9 cellular contexts compared by ENCODE assay signal in the genomic region with DNA sequence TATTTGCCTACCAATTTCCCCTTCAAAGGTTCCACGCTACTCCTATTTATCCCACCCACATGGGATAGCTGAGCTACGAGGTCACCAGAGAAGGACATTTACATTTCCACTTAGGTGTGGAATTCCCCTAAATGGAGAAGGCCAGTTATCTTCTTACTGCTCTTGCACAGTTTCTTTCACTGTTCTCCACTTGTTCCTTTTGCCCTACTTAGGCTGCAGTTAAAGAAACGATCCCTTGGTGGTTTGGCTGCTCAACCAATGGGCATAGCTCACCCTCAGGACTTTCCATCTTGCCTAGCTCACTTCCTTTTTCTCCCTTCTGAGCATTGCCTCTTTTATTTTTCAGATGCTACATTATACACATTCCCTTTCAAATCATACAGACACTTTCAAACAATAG. TPM values are rescaled to one million over a fixed set of nuclear protein-coding genes. Genes with fewer than 3 reads are reported as not detected.
DNase-seq lines count a peak whose midpoint lies in the region; ATAC-seq and TF ChIP-seq lines count a peak whose summit lies in the region.
"Had no signal": no experiment of that assay in that cellular context is flagged by ENCODE, and none has a peak within 500 bp of the region (broad histone marks: within the 10 kb centered on the region; RNA-seq: fewer than 3 reads in every experiment).

No MANE protein-coding gene starts in this region.

- H3K4me3 ChIP-seq in adrenal gland (no peak overlapping the region), vagina (no peak overlapping the region)

- no peaks in the 10 kb centered on the region for H3K4me1 ChIP-seq in adrenal gland (replicated peaks in 1 of 2)
- H3K4me1 ChIP-seq in vagina, result no peaks in the 10 kb centered on the region

- H3K27me3 ChIP-seq in adrenal gland (no peaks in the 10 kb centered on the region), vagina (no peaks in the 10 kb centered on the region)

- ATAC-seq in HG03432 (IDR thresholded peaks at IDR 0.05; ENCODE audit: unreplicated experiment) (peak; percentile 80), Right ventricle myocardium inferior (no peak)

- H3K27ac ChIP-seq in adrenal gland, result no peak overlapping the region
- H3K27ac ChIP-seq in vagina, result no peak overlapping the region

- H3K9me3 ChIP-seq in adrenal gland (replicated peaks in 1 of 3) (no peaks in the 10 kb centered on the region), vagina (no peaks in the 10 kb centered on the region)

- TF ChIP-seq POLR2A in adrenal gland (IDR thresholded peaks at IDR 0.05) (no peak), vagina (IDR thresholded peaks at IDR 0.05) (no peak)

- H3K36me3 ChIP-seq in adrenal gland (replicated peaks in 1 of 2), result no peaks in the 10 kb centered on the region
- no peaks in the 10 kb centered on the region for H3K36me3 ChIP-seq in vagina

- WGBS in adrenal gland, 4 donors, result 51 to 60% (median 55%) methylated on average over 3 of the region's 3 CpGs

- no peak for TF ChIP-seq CTCF in GM20000 (IDR thresholded peaks at IDR 0.05; ENCODE audit: extremely low read depth, missing control alignments)
- no peak for TF ChIP-seq CTCF in adrenal gland (IDR thresholded peaks at IDR 0.05)
- TF ChIP-seq CTCF in vagina (IDR thresholded peaks at IDR 0.05), result no peak

- intact Hi-C loops in adrenal gland (cut with DNase I), result no loop called here
- intact Hi-C loops in vagina (cut with DNase I), result no loop called here
- intact Hi-C loops in Right ventricle myocardium inferior (cut with DNase I), result no loop called here

- peak; percentile 50 for DNase-seq in CMK (ENCODE audit: low read depth)
- peak; percentile 25 for DNase-seq in GM20000 (ENCODE audit: low spot score)
- DNase-seq in astrocyte of the hippocampus (ENCODE audit: low read depth, low spot score), result peak; percentile 63
- DNase-seq in adrenal gland, result no peak
- no peak for DNase-seq in NCI-H2107 (lab: John Stamatoyannopoulos, UW)
- no peak for DNase-seq in vagina (ENCODE audit: extremely low spot score in 2 of 2)
- no peak for DNase-seq in Right ventricle myocardium inferior (ENCODE audit: missing footprints)
- DNase-seq: activated CD8-positive, alpha-beta memory T cell treated with anti-CD3 and anti-CD28 coated beads, Interleukin-2, amount 50 U/mL, for 4 hours had no signal

RNA-seq across cellular contexts. Expression of gene NABP1, which starts 11.2 kb away (rescaled TPM):
- 10 to 100 TPM in 6 of 8 donors, 1 to 10 TPM in 2; 2.5 to 39.9 (median 20.5) TPM for total RNA-seq in adrenal gland
- polyA plus RNA-seq in adrenal gland, result 10 to 100 TPM; 10.2 to 13.4 (median 10.3) TPM
- 35.1 TPM for total RNA-seq in vagina
- 5.1 TPM for total RNA-seq in Right ventricle myocardium inferior

Comparison
In these comparisons a context has a peak if more than half of its experiments do, and no peak if none do; other contexts are left out.
1. DNase-seq: peak in CMK (single experiment), GM20000 (single experiment) and astrocyte of the hippocampus (single experiment); none in adrenal gland (0 of 7), NCI-H2107 (single experiment), vagina (0 of 2) and Right ventricle myocardium inferior (single experiment).